ENCODE assay signal across 8 cellular contexts in the genomic region with DNA sequence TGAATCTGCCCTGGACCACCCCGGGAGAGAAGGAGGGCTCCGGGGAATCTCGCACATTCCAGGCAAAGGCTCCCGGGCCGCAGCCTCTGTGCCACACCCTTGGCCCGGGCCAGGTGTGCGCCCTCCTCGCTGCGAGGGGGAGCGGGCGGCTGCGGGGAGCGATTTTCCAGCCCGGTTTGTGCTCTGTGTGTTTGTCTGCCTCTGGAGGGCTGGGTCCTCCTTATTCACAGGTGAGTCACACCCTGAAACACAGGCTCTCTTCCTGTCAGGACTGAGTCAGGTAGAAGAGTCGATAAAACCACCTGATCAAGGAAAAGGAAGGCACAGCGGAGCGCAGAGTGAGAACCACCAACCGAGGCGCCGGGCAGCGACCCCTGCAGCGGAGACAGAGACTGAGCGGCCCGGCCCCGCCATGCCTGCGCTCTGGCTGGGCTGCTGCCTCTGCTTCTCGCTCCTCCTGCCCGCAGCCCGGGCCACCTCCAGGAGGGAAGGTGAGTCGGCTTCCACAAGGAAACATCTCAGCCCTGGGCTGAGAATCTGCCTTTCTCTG. TPM values are rescaled to one million over a fixed set of nuclear protein-coding genes. Genes with fewer than 3 reads are reported as not detected.
A peak's percentile ranks its signal among the peaks of the same experiment; 100 is the strongest.
DNase-seq lines count a peak whose midpoint lies in the region; ATAC-seq, FAIRE-seq and TF ChIP-seq lines count a peak whose summit lies in the region.

Gene LAMC2 (plus strand): TSS at position 324 of the 550 bp plus-strand sequence. CDS start 89 bp downstream, at position 413.

- intact Hi-C loops in activated T-helper 1 cell treated with anti-CD3 and anti-CD28 coated beads, Interleukin-12 subunit alpha, Interleukin-12 subunit beta, Interleukin-2, Interleukin-4 antibody, amounts not matched to agents 30 ng/mL and 10 ng/mL and 1 ng/mL, durations not matched to agents 14 hours and 24 hours and 36 hours (cut with micrococcal nuclease): no loop called here

- peaks cover 11% of the 10 kb centered on the region for H3K4me1 Mint-ChIP-seq in activated T-cell treated with anti-CD3 and anti-CD28 coated beads, Interleukin-2, amount 50 U/mL, for 72 hours (ENCODE audit: low read depth)
- peaks cover 14% of the 10 kb centered on the region for H3K4me1 Mint-ChIP-seq in activated T-helper 1 cell treated with anti-CD3 and anti-CD28 coated beads, Interleukin-12 subunit alpha, Interleukin-12 subunit beta, Interleukin-2, Interleukin-4 antibody, amounts not matched to agents 30 ng/mL and 10 ng/mL and 1 ng/mL, durations not matched to agents 14 hours and 24 hours and 36 hours (ENCODE audit: low read depth)

- peak; percentile 13 to 20 for DNase-seq in NCI-H187 (lab: John Stamatoyannopoulos, UW)
- DNase-seq in NCI-H187 treated with DMSO at 0.1 percent for 48 hours (lab: John Stamatoyannopoulos, UW): no peak
- peak; percentile 26 to 39 for DNase-seq in activated T-cell treated with anti-CD3 and anti-CD28 coated beads, Interleukin-2, amount 50 U/mL, for 72 hours
- DNase-seq in right atrium auricular region (ENCODE audit: low spot score): no peak
- peak; percentile 96 for DNase-seq in renal cortical epithelial cell (ENCODE audit: low read depth)
- DNase-seq in activated T-helper 1 cell treated with anti-CD3 and anti-CD28 coated beads, Interleukin-12 subunit alpha, Interleukin-12 subunit beta, Interleukin-2, Interleukin-4 antibody, amounts not matched to agents 30 ng/mL and 10 ng/mL and 1 ng/mL, durations not matched to agents 14 hours and 24 hours and 36 hours (ENCODE audit: low spot score): no peak
- DNase-seq in D721Med (ENCODE audit: insufficient read length, low spot score): no peak
- DNase-seq in EL: no peak

- no peaks in the 10 kb centered on the region for H3K27me3 ChIP-seq in right atrium auricular region

- TF ChIP-seq CTCF in right atrium auricular region (IDR thresholded peaks at IDR 0.05): peak in 1 of 2 donors; percentile 54
- no peak for TF ChIP-seq CTCF in D721Med (IDR thresholded peaks at IDR 0.05; ENCODE audit: insufficient read depth, missing control alignments)

- H3K36me3 ChIP-seq in right atrium auricular region: no peaks in the 10 kb centered on the region

- H3K4me1 ChIP-seq in right atrium auricular region: peaks cover 0 to 6% of the 10 kb centered on the region in 2 donors

- peaks cover 36% of the 10 kb centered on the region for H3K27me3 Mint-ChIP-seq in activated T-cell treated with anti-CD3 and anti-CD28 coated beads, Interleukin-2, amount 50 U/mL, for 72 hours (ENCODE audit: low read depth)
- H3K27me3 Mint-ChIP-seq in activated T-helper 1 cell treated with anti-CD3 and anti-CD28 coated beads, Interleukin-12 subunit alpha, Interleukin-12 subunit beta, Interleukin-2, Interleukin-4 antibody, amounts not matched to agents 30 ng/mL and 10 ng/mL and 1 ng/mL, durations not matched to agents 14 hours and 24 hours and 36 hours (ENCODE audit: insufficient read depth): peaks cover 22% of the 10 kb centered on the region

- H3K9me3 ChIP-seq in right atrium auricular region: no peaks in the 10 kb centered on the region

- FAIRE-seq in D721Med (lab: Jason Lieb, UNC): no peak

- ATAC-seq in activated T-cell treated with anti-CD3 and anti-CD28 coated beads, Interleukin-2, amount 50 U/mL, for 72 hours (replicated peaks in 1 of 2): peak; percentile 94 to 95

- H3K4me3 Mint-ChIP-seq in activated T-cell treated with anti-CD3 and anti-CD28 coated beads, Interleukin-2, amount 50 U/mL, for 72 hours: peak within 1 kb of the TSS; percentile 68 to 72
- no peak within 1 kb of the TSS for H3K4me3 Mint-ChIP-seq in activated T-helper 1 cell treated with anti-CD3 and anti-CD28 coated beads, Interleukin-12 subunit alpha, Interleukin-12 subunit beta, Interleukin-2, Interleukin-4 antibody, amounts not matched to agents 30 ng/mL and 10 ng/mL and 1 ng/mL, durations not matched to agents 14 hours and 24 hours and 36 hours

- no peak within 1 kb of the TSS for H3K27ac Mint-ChIP-seq in activated T-cell treated with anti-CD3 and anti-CD28 coated beads, Interleukin-2, amount 50 U/mL, for 72 hours
- no peak within 1 kb of the TSS for H3K27ac Mint-ChIP-seq in activated T-helper 1 cell treated with anti-CD3 and anti-CD28 coated beads, Interleukin-12 subunit alpha, Interleukin-12 subunit beta, Interleukin-2, Interleukin-4 antibody, amounts not matched to agents 30 ng/mL and 10 ng/mL and 1 ng/mL, durations not matched to agents 14 hours and 24 hours and 36 hours

- no peaks in the 10 kb centered on the region for H3K9me3 Mint-ChIP-seq in activated T-cell treated with anti-CD3 and anti-CD28 coated beads, Interleukin-2, amount 50 U/mL, for 72 hours
- H3K9me3 Mint-ChIP-seq in activated T-helper 1 cell treated with anti-CD3 and anti-CD28 coated beads, Interleukin-12 subunit alpha, Interleukin-12 subunit beta, Interleukin-2, Interleukin-4 antibody, amounts not matched to agents 30 ng/mL and 10 ng/mL and 1 ng/mL, durations not matched to agents 14 hours and 24 hours and 36 hours: no peaks in the 10 kb centered on the region

- H3K4me3 ChIP-seq in right atrium auricular region: peak within 1 kb of the TSS; percentile 27 to 37

- peak within 1 kb of the TSS in 1 of 2 donors; percentile 21 for H3K27ac ChIP-seq in right atrium auricular region

- H3K36me3 Mint-ChIP-seq in activated T-cell treated with anti-CD3 and anti-CD28 coated beads, Interleukin-2, amount 50 U/mL, for 72 hours (ENCODE audit: insufficient read depth in 2 of 2): no peaks in the 10 kb centered on the region
- peaks cover 1% of the 10 kb centered on the region for H3K36me3 Mint-ChIP-seq in activated T-helper 1 cell treated with anti-CD3 and anti-CD28 coated beads, Interleukin-12 subunit alpha, Interleukin-12 subunit beta, Interleukin-2, Interleukin-4 antibody, amounts not matched to agents 30 ng/mL and 10 ng/mL and 1 ng/mL, durations not matched to agents 14 hours and 24 hours and 36 hours (ENCODE audit: low read depth)

RNA-seq across cellular contexts. Expression of gene LAMC2, which starts in this region (rescaled TPM):
- 1 to 10 TPM in 1 of 2 donors, not detected in 1; 1.2 TPM for total RNA-seq in activated T-cell treated with anti-CD3 and anti-CD28 coated beads, Interleukin-2, amount 50 U/mL, for 72 hours
- 1 to 10 TPM; 2.6 to 4.9 TPM for total RNA-seq in right atrium auricular region
- total RNA-seq in renal cortical epithelial cell: 128 and 1,305 TPM in 2 replicates
- 0.16 and 0.22 TPM in 2 replicates for total RNA-seq in activated T-helper 1 cell treated with anti-CD3 and anti-CD28 coated beads, Interleukin-12 subunit alpha, Interleukin-12 subunit beta, Interleukin-2, Interleukin-4 antibody, amounts not matched to agents 30 ng/mL and 10 ng/mL and 1 ng/mL, durations not matched to agents 14 hours and 24 hours and 36 hours

Comparison
In these comparisons a context has a peak if more than half of its experiments do, and no peak if none do; other contexts are left out.
1. RNA of gene LAMC2 (total RNA-seq): 128 to 1,305 TPM in renal cortical epithelial cell; 2.6 to 4.9 TPM in right atrium auricular region, 1.2 TPM in activated T-cell treated with anti-CD3 and anti-CD28 coated beads, Interleukin-2, amount 50 U/mL, for 72 hours and 0.16 to 0.22 TPM in activated T-helper 1 cell treated with anti-CD3 and anti-CD28 coated beads, Interleukin-12 subunit alpha, Interleukin-12 subunit beta, Interleukin-2, Interleukin-4 antibody, amounts not matched to agents 30 ng/mL and 10 ng/mL and 1 ng/mL, durations not matched to agents 14 hours and 24 hours and 36 hours; every median in the first group is over 10 times any median in the second.
2. DNase-seq: peak in NCI-H187 (2 of 2), activated T-cell treated with anti-CD3 and anti-CD28 coated beads, Interleukin-2, amount 50 U/mL, for 72 hours (2 of 2) and renal cortical epithelial cell (single experiment); none in NCI-H187 treated with DMSO at 0.1 percent for 48 hours (single experiment), right atrium auricular region (single experiment), activated T-helper 1 cell treated with anti-CD3 and anti-CD28 coated beads, Interleukin-12 subunit alpha, Interleukin-12 subunit beta, Interleukin-2, Interleukin-4 antibody, amounts not matched to agents 30 ng/mL and 10 ng/mL and 1 ng/mL, durations not matched to agents 14 hours and 24 hours and 36 hours (single experiment), D721Med (single experiment) and EL (single experiment).